8 cellular contexts compared by ENCODE assay signal in the genomic region with DNA sequence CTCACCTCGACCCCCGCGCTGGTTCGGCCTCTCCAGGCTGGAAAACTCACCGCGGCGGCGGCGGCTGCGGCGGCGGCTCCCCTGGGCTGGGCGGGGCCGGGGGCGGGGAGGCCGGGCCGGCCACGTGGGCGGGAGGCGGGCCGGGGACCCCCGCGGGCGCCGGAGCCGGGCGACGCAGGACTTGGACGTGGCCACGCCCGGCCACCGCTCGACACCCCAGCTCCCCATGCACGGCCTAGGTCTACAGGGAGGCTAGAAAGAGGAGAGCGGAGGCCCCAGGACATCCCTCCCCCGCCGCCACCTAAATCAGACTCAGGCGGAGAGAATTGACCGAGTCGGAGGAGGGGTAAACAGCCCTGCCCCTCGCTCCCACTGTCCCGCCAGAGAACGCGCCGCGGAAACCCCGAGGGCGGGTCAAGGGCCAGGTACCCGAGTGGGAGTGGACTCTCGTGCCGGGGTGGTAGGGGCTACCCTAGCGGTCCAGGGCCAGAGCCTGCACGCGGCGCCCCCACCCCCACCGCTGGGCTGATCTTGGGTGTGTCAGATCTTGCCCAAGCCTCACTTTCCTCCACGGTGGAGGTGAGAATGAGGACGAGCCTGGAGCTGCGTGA. TPM values are rescaled to one million over a fixed set of nuclear protein-coding genes. Genes with fewer than 3 reads are reported as not detected.
DNase-seq lines count a peak whose midpoint lies in the region; ATAC-seq and TF ChIP-seq lines count a peak whose summit lies in the region.

No MANE protein-coding gene starts in this region.

- peak overlapping the region in 6 of 59 donors; percentile 12 to 66 (median 55) for H3K27ac ChIP-seq in dorsolateral prefrontal cortex
- H3K27ac ChIP-seq in transverse colon = peak overlapping the region; percentile 73 to 84 (median 78)

- TF ChIP-seq POLR2A in transverse colon (IDR thresholded peaks at IDR 0.05) = no peak

- H3K9me3 ChIP-seq in NT2/D1 (ENCODE audit: insufficient read depth, low read length) (no peaks in the 10 kb centered on the region), transverse colon (no peaks in the 10 kb centered on the region)

- in situ Hi-C loops in transverse colon (cut with MboI; ENCODE audit: low pct_ligation_motif_present in 1 of 4, low pct_unique_long_range_greater_than_20kb in 1 of 4, low sequenced_read_pairs in 3 of 4) = no loop called here

- no peaks in the 10 kb centered on the region for H3K9me3 Mint-ChIP-seq in activated naive CD4-positive, alpha-beta T cell treated with anti-CD3 and anti-CD28 coated beads for 36 hours
- H3K9me3 Mint-ChIP-seq in memory B cell = no peaks in the 10 kb centered on the region

- H3K4me3 ChIP-seq in NT2/D1 (ENCODE audit: insufficient read length, low read depth) (peak overlapping the region; percentile 84), dorsolateral prefrontal cortex (peak overlapping the region; percentile 41 to 85 (median 70)), transverse colon (peak overlapping the region; percentile 46 to 83 (median 76))

- WGBS in transverse colon (ENCODE audit: low coverage in 1 of 2), 2 donors = 6% methylated on average over 47 of the region's 59 CpGs; no CpG with 5 or more reads in 1 of the 2 donors

- DNase-seq in activated naive CD4-positive, alpha-beta T cell treated with anti-CD3 and anti-CD28 coated beads for 36 hours = peak; percentile 12
- no peak for DNase-seq in activated naive CD4-positive, alpha-beta T cell treated with anti-CD3 and anti-CD28 coated beads, Interleukin-2, amount 50 U/mL, for 16 hours
- DNase-seq in NT2/D1 (ENCODE audit: low read depth, low spot score) (peak; percentile 47), dorsolateral prefrontal cortex (peak in 1 of 10 donors; percentile 10), memory B cell (ENCODE audit: low spot score in 2 of 2) (peak in 1 of 2 donors; percentile 33), transverse colon (peak; percentile 48), GOT3 (lab: John Stamatoyannopoulos, UW) (no peak), HCEC 1CT (no peak)

- peak overlapping the region; percentile 55 for H3K4me3 Mint-ChIP-seq in activated naive CD4-positive, alpha-beta T cell treated with anti-CD3 and anti-CD28 coated beads for 36 hours
- H3K4me3 Mint-ChIP-seq in memory B cell = peak overlapping the region; percentile 71

- ATAC-seq in memory B cell (ENCODE audit: low read depth) = no peak

- no peak overlapping the region for H3K27ac Mint-ChIP-seq in activated naive CD4-positive, alpha-beta T cell treated with anti-CD3 and anti-CD28 coated beads for 36 hours
- H3K27ac Mint-ChIP-seq in memory B cell = no peak overlapping the region

- peaks cover 4% of the 10 kb centered on the region for H3K4me1 Mint-ChIP-seq in activated naive CD4-positive, alpha-beta T cell treated with anti-CD3 and anti-CD28 coated beads for 36 hours (ENCODE audit: low read depth)
- H3K4me1 Mint-ChIP-seq in memory B cell = peaks cover 12% of the 10 kb centered on the region

- no peak for TF ChIP-seq CTCF in dorsolateral prefrontal cortex (IDR thresholded peaks at IDR 0.05 in 54 of 56, conservative IDR thresholded peaks at IDR 0.05 in 2 of 56; ENCODE audit: low read depth in 1 of 56, partially characterized antibody in 56 of 56)
- TF ChIP-seq CTCF in transverse colon (IDR thresholded peaks at IDR 0.05) = no peak

- peaks cover 15% of the 10 kb centered on the region for H3K36me3 ChIP-seq in NT2/D1 (ENCODE audit: insufficient read depth, insufficient read length, low read length)
- H3K36me3 ChIP-seq in transverse colon = no peaks in the 10 kb centered on the region

- CTCF ChIA-PET in activated naive CD4-positive, alpha-beta T cell treated with anti-CD3 and anti-CD28 coated beads for 36 hours (lab: Charles Lee) = no interaction called here

- peaks cover 37% of the 10 kb centered on the region for H3K27me3 Mint-ChIP-seq in activated naive CD4-positive, alpha-beta T cell treated with anti-CD3 and anti-CD28 coated beads for 36 hours (ENCODE audit: low read depth)
- H3K27me3 Mint-ChIP-seq in memory B cell = peaks cover 31% of the 10 kb centered on the region

- no peaks in the 10 kb centered on the region for H3K36me3 Mint-ChIP-seq in activated naive CD4-positive, alpha-beta T cell treated with anti-CD3 and anti-CD28 coated beads for 36 hours (ENCODE audit: low read depth)
- H3K36me3 Mint-ChIP-seq in memory B cell = no peaks in the 10 kb centered on the region

- TF ChIP-seq EP300 in transverse colon (IDR thresholded peaks at IDR 0.05; ENCODE audit: low read depth) = no peak

- peaks cover 40% of the 10 kb centered on the region for H3K27me3 ChIP-seq in NT2/D1 (ENCODE audit: insufficient read depth, insufficient read length)
- H3K27me3 ChIP-seq in dorsolateral prefrontal cortex = peaks cover 0 to 26% (median 3%) of the 10 kb centered on the region in 45 donors
- no peaks in the 10 kb centered on the region for H3K27me3 ChIP-seq in transverse colon

- peak overlapping the region; percentile 88 for H3K9ac ChIP-seq in NT2/D1 (ENCODE audit: insufficient read length, low read depth)

- intact Hi-C loops in activated naive CD4-positive, alpha-beta T cell treated with anti-CD3 and anti-CD28 coated beads for 36 hours (cut with micrococcal nuclease) = loop anchor here (5.0 to 10.0 kb wide), 2 partner anchors 82 to 375 kb away; no protein-coding TSS in a partner anchor
- intact Hi-C loops in dorsolateral prefrontal cortex (cut with DNase I) (loop anchor here in 1 of 2 donors (5.0 kb wide), 1 partner anchor 82 kb away; no protein-coding TSS in a partner anchor), transverse colon (cut with DNase I; ENCODE audit: low total_unique reads) (loop anchor here (5.0 kb wide), 1 partner anchor 82 kb away; no protein-coding TSS in a partner anchor)

- H3K4me1 ChIP-seq in NT2/D1 (ENCODE audit: insufficient read depth, insufficient read length) (peaks cover 3% of the 10 kb centered on the region), transverse colon (peaks cover 0 to 24% (median 11%) of the 10 kb centered on the region in 4 donors)

RNA-seq across cellular contexts. Expression of a gene that starts 18.9 kb away (rescaled TPM):
- not detected for total RNA-seq in activated naive CD4-positive, alpha-beta T cell treated with anti-CD3 and anti-CD28 coated beads for 36 hours
- total RNA-seq in dorsolateral prefrontal cortex (under 1 TPM in 2 of 120 experiments, not detected in 118; 0.19 to 0.22 TPM), transverse colon (not detected)

Comparison
In these comparisons a context has a peak if more than half of its experiments do, and no peak if none do; other contexts are left out.
1. DNase-seq: peak in activated naive CD4-positive, alpha-beta T cell treated with anti-CD3 and anti-CD28 coated beads for 36 hours (single experiment), NT2/D1 (single experiment) and transverse colon (single experiment); none in activated naive CD4-positive, alpha-beta T cell treated with anti-CD3 and anti-CD28 coated beads, Interleukin-2, amount 50 U/mL, for 16 hours (single experiment), GOT3 (single experiment) and HCEC 1CT (single experiment).
2. Peak in every context shown above with its lines, with median percentiles within 50 percentile points of each other: H3K4me3 ChIP-seq.